ENCODE assay signal across 1 cellular context in genomic region chr19:55477905-55478304, GRCh38.
TF ChIP-seq lines count a peak whose summit lies in the region.

No MANE protein-coding gene starts in this region.

TF ChIP-seq in HepG2, 621 proteins besides CTCF, POLR2A, EP300 and RAD21:
- TF ChIP-seq FIP1L1 (IDR thresholded peaks at IDR 0.05; ENCODE audit: borderline replicate concordance, insufficient read depth, low read depth, low read length) (no peak), CCDC6 (CRISPR knock-in tag; IDR thresholded peaks at IDR 0.05) (no peak), ZNF546 (CRISPR knock-in tag; conservative IDR thresholded peaks at IDR 0.05) (no peak), CENPT (CRISPR knock-in tag; IDR thresholded peaks at IDR 0.05; ENCODE audit: low read depth) (no peak), TFAP4 (IDR thresholded peaks at IDR 0.05; ENCODE audit: borderline replicate concordance, low read depth) (no peak), ZBTB20 (CRISPR knock-in tag; IDR thresholded peaks at IDR 0.05; ENCODE audit: borderline replicate concordance, low read depth) (no peak), PBX2 (CRISPR knock-in tag; IDR thresholded peaks at IDR 0.05) (no peak), GATAD1 (CRISPR knock-in tag; IDR thresholded peaks at IDR 0.05) (no peak), ZMAT5 (CRISPR knock-in tag; IDR thresholded peaks at IDR 0.05; ENCODE audit: borderline replicate concordance, low read depth) (no peak), SRSF1 (optimal IDR thresholded peaks at IDR 0.05; ENCODE audit: low read depth, low read length) (no peak), AKNA (CRISPR knock-in tag; IDR thresholded peaks at IDR 0.05; ENCODE audit: borderline replicate concordance) (no peak)
